Comparison of ENCODE assay signal across 8 cellular contexts in genomic region chr18:12657849-12658829, GRCh38. TPM values are rescaled to one million over a fixed set of nuclear protein-coding genes. Genes with fewer than 3 reads are reported as not detected.
DNase-seq lines count a peak whose midpoint lies in the region; ATAC-seq, FAIRE-seq and TF ChIP-seq lines count a peak whose summit lies in the region.

SPIRE1 (minus strand) TSS chr18:12658107; CDS start chr18:12657866, 241 bp downstream.

- H3K27me3 ChIP-seq in tibial nerve: no peaks in the 10 kb centered on the region

- CTCF ChIA-PET in OCI-LY7 (lab: Charles Lee; ENCODE audit: unreplicated experiment): no interaction called here

- H3K4me3 ChIP-seq in AG09309 (ENCODE audit: control insufficient read depth, low read depth, low read length) (peak within 1 kb of the TSS; percentile 64), OCI-LY7 (ENCODE audit: low read depth, low read length, poor library complexity, severe bottlenecking) (peak within 1 kb of the TSS; percentile 63), tibial nerve (peak within 1 kb of the TSS; percentile 68 to 91 (median 89))

- H3K9me3 ChIP-seq in OCI-LY7 (ENCODE audit: low read length) (no peaks in the 10 kb centered on the region), tibial nerve (no peaks in the 10 kb centered on the region)

- peak; percentile 81 to 88 for TF ChIP-seq POLR2A in tibial nerve (IDR thresholded peaks at IDR 0.05)

- H3K4me2 ChIP-seq in OCI-LY7 (ENCODE audit: low read length): peak within 1 kb of the TSS; percentile 70

- peaks cover 32% of the 10 kb centered on the region for H3K4me1 Mint-ChIP-seq in nephron progenitor cell

- H2AFZ ChIP-seq in OCI-LY7 (ENCODE audit: low read length): peak within 1 kb of the TSS; percentile 47; the same call in 1 of the 2 replicates

- peaks cover 3% of the 10 kb centered on the region for H3K4me1 ChIP-seq in OCI-LY7 (ENCODE audit: insufficient read depth, low read length, poor library complexity, severe bottlenecking)
- H3K4me1 ChIP-seq in tibial nerve: peaks cover 0 to 44% (median 10%) of the 10 kb centered on the region in 4 donors

- H3K36me3 ChIP-seq in OCI-LY7 (ENCODE audit: insufficient read depth, low read length) (no peaks in the 10 kb centered on the region), tibial nerve (peaks cover 0 to 12% (median 0%) of the 10 kb centered on the region in 3 donors)

- POLR2A ChIA-PET in OCI-LY7 (lab: Charles Lee): no interaction called here

- no peaks in the 10 kb centered on the region for H3K9me3 Mint-ChIP-seq in nephron progenitor cell

- intact Hi-C loops in OCI-LY7 (cut with micrococcal nuclease; ENCODE audit: unreplicated experiment): no loop called here

- no peak for FAIRE-seq in frontal cortex (lab: Jason Lieb, UNC)

- peaks cover 4% of the 10 kb centered on the region for H3K36me3 Mint-ChIP-seq in nephron progenitor cell (ENCODE audit: low read depth)

- no peak for DNase-seq in AG09309 (ENCODE audit: low read depth)
- DNase-seq in OCI-LY7 (ENCODE audit: low spot score): peak; percentile 19
- DNase-seq in activated gamma-delta T cell treated with Interleukin-2 at 50 U/mL for 16 hours: peak; percentile 14
- DNase-seq in frontal cortex (ENCODE audit: low spot score in 2 of 2): peak; percentile 81 to 90
- DNase-seq in nephron progenitor cell: peak; percentile 72
- DNase-seq in tibial nerve (ENCODE audit: low spot score in 2 of 2): peak; percentile 24 to 59

- H3K27ac ChIP-seq in OCI-LY7 (ENCODE audit: low read depth, low read length, poor library complexity, severe bottlenecking) (no peak within 1 kb of the TSS), tibial nerve (peak within 1 kb of the TSS; percentile 96 to 99 (median 98))

- H3K9me2 ChIP-seq in OCI-LY7 (ENCODE audit: insufficient read depth, low read length): no peaks in the 10 kb centered on the region

- H3K4me3 Mint-ChIP-seq in nephron progenitor cell: peak within 1 kb of the TSS; percentile 88

- TF ChIP-seq EP300 in tibial nerve (IDR thresholded peaks at IDR 0.05): peak in 1 of 2 donors; percentile 88

- peak within 1 kb of the TSS; percentile 73 for H3K27ac Mint-ChIP-seq in nephron progenitor cell

- 4 to 26% methylated on average over 33 to 42 of the region's 125 CpGs for WGBS in tibial nerve, 2 donors

- no peaks in the 10 kb centered on the region for H4K20me1 ChIP-seq in OCI-LY7 (ENCODE audit: insufficient read depth, low read length)

- TF ChIP-seq CTCF in AG09309 (IDR thresholded peaks at IDR 0.05; ENCODE audit: control insufficient read depth, insufficient read depth, low read depth, low read length, missing control alignments): no peak
- no peak for TF ChIP-seq CTCF in OCI-LY7 (conservative IDR thresholded peaks at IDR 0.05; ENCODE audit: low read length)
- TF ChIP-seq CTCF in nephron progenitor cell (IDR thresholded peaks at IDR 0.05): no peak
- TF ChIP-seq CTCF in tibial nerve (IDR thresholded peaks at IDR 0.05): peak in 1 of 5 experiments; percentile 28

- no TSS peak for BruUV-seq in OCI-LY7 (replicated peaks; lab: Mats Ljungman, UMichigan)

- ATAC-seq in GM18909 (IDR thresholded peaks at IDR 0.05; ENCODE audit: poor library complexity, unreplicated experiment): peak; percentile 75
- ATAC-seq in HG03139 (IDR thresholded peaks at IDR 0.05; ENCODE audit: unreplicated experiment): peak; percentile 54

- H3K79me2 ChIP-seq in OCI-LY7 (ENCODE audit: insufficient read depth, low read depth, low read length): no peaks in the 10 kb centered on the region

- peaks cover 43% of the 10 kb centered on the region for H3K27me3 Mint-ChIP-seq in nephron progenitor cell (ENCODE audit: low read depth, poor library complexity)

RNA-seq across cellular contexts. Expression of gene SPIRE1, which starts in this region (rescaled TPM):
- total RNA-seq in OCI-LY7 (2014; rRNA removed; shearing (Covaris generic)): 0.19 TPM in 1 of 2 replicates, not detected in the other
- total RNA-seq in OCI-LY7 (2022): 1.1 and 2.4 TPM in 2 replicates
- total RNA-seq in frontal cortex: 104 TPM
- total RNA-seq in tibial nerve: 10 to 100 TPM; 55.5 to 72.5 (median 60.4) TPM

Comparison
In these comparisons a context has a peak if more than half of its experiments do, and no peak if none do; other contexts are left out.
1. RNA of gene SPIRE1 (total RNA-seq): 104 TPM in frontal cortex (single experiment) and 55.5 to 72.5 TPM in tibial nerve; 0.19 to 2.4 TPM in OCI-LY7; every median in the first group is over 10 times any median in the second.
2. Peak in every context shown above with its lines, with median percentiles within 50 percentile points of each other: H3K4me3 ChIP-seq.